In genomic region chrX:32839781-32840180, GRCh38 we compare ENCODE assay signal across 38 cellular contexts.
"Had no signal": no experiment of that assay in that cellular context is flagged by ENCODE, and none has a peak within 500 bp of the region (broad histone marks: within the 10 kb centered on the region; RNA-seq: fewer than 3 reads in every experiment).

No MANE protein-coding gene starts in this region.

- H3K9me3 Mint-ChIP-seq: activated naive CD4-positive, alpha-beta T cell treated with anti-CD3 and anti-CD28 coated beads for 36 hours; activated naive CD4-positive, alpha-beta T cell treated with anti-CD3 and anti-CD28 coated beads, Interleukin-2, amount 10 ng/mL, durations not matched to agents 7 days and 5 days; activated naive CD4-positive, alpha-beta T cell treated with anti-CD3 and anti-CD28 coated beads, Interleukin-2, amount 50 U/mL, for 24 hours; activated naive CD8-positive, alpha-beta T cell treated with anti-CD3 and anti-CD28 coated beads, Interleukin-2, amount 50 U/mL, for 24 hours; activated T-helper 17 cell treated with anti-CD3 and anti-CD28 coated beads, Interleukin-2, amount 50 U/mL, for 72 hours had no signal

- H3K36me3 ChIP-seq: adrenal gland, ascending aorta, brain microvascular endothelial cell, breast epithelium, cardiac muscle cell had no signal

- H3K27me3 Mint-ChIP-seq: activated naive CD4-positive, alpha-beta T cell treated with anti-CD3 and anti-CD28 coated beads, Interleukin-2, amount 10 ng/mL, durations not matched to agents 7 days and 5 days; activated naive CD4-positive, alpha-beta T cell treated with anti-CD3 and anti-CD28 coated beads, Interleukin-2, amount 50 U/mL, for 24 hours; activated naive CD8-positive, alpha-beta T cell; activated naive CD8-positive, alpha-beta T cell treated with anti-CD3 and anti-CD28 coated beads for 36 hours; activated naive CD8-positive, alpha-beta T cell treated with anti-CD3 and anti-CD28 coated beads, Interleukin-2, amount 10 ng/mL, durations not matched to agents 7 days and 5 days; activated naive CD8-positive, alpha-beta T cell treated with anti-CD3 and anti-CD28 coated beads, Interleukin-2, amount 50 U/mL, for 24 hours; activated T-helper 17 cell treated with anti-CD3 and anti-CD28 coated beads, Interleukin-2, amount 50 U/mL, for 72 hours; brain; central memory CD8-positive, alpha-beta T cell had no signal

- H3K9me3 ChIP-seq: adrenal gland, ascending aorta, body of pancreas, breast epithelium had no signal

- H3K4me1 ChIP-seq: adrenal gland, ascending aorta, body of pancreas, breast epithelium had no signal

- H3K4me1 Mint-ChIP-seq: activated naive CD4-positive, alpha-beta T cell treated with anti-CD3 and anti-CD28 coated beads, Interleukin-2, amount 10 ng/mL, durations not matched to agents 7 days and 5 days; activated naive CD4-positive, alpha-beta T cell treated with anti-CD3 and anti-CD28 coated beads, Interleukin-2, amount 50 U/mL, for 24 hours; activated naive CD8-positive, alpha-beta T cell treated with anti-CD3 and anti-CD28 coated beads for 36 hours; activated naive CD8-positive, alpha-beta T cell treated with anti-CD3 and anti-CD28 coated beads, Interleukin-2, amount 10 ng/mL, durations not matched to agents 7 days and 5 days; activated naive CD8-positive, alpha-beta T cell treated with anti-CD3 and anti-CD28 coated beads, Interleukin-2, amount 50 U/mL, for 24 hours; activated T-helper 17 cell treated with anti-CD3 and anti-CD28 coated beads, Interleukin-2, amount 50 U/mL, for 72 hours; brain; central memory CD8-positive, alpha-beta T cell had no signal

- H3K4me3 Mint-ChIP-seq: activated naive CD4-positive, alpha-beta T cell treated with anti-CD3 and anti-CD28 coated beads for 36 hours; activated naive CD4-positive, alpha-beta T cell treated with anti-CD3 and anti-CD28 coated beads, Interleukin-2, amount 10 ng/mL, durations not matched to agents 7 days and 5 days; activated naive CD4-positive, alpha-beta T cell treated with anti-CD3 and anti-CD28 coated beads, Interleukin-2, amount 50 U/mL, for 24 hours; activated naive CD8-positive, alpha-beta T cell; activated naive CD8-positive, alpha-beta T cell treated with anti-CD3 and anti-CD28 coated beads for 36 hours; activated naive CD8-positive, alpha-beta T cell treated with anti-CD3 and anti-CD28 coated beads, Interleukin-2, amount 10 ng/mL, durations not matched to agents 7 days and 5 days; activated naive CD8-positive, alpha-beta T cell treated with anti-CD3 and anti-CD28 coated beads, Interleukin-2, amount 50 U/mL, for 24 hours; activated T-cell treated with anti-CD3 and anti-CD28 coated beads, Interleukin-2, amount 50 U/mL, for 24 hours; activated T-cell treated with anti-CD3 and anti-CD28 coated beads, Interleukin-2, amount 50 U/mL, for 4 hours; activated T-cell treated with anti-CD3 and anti-CD28 coated beads, Interleukin-2, amount 50 U/mL, for 72 hours; activated T-helper 1 cell treated with anti-CD3 and anti-CD28 coated beads, Interleukin-12 subunit alpha, Interleukin-12 subunit beta, Interleukin-2, Interleukin-4 antibody, amounts not matched to agents 30 ng/mL and 10 ng/mL and 1 ng/mL, durations not matched to agents 14 hours and 24 hours and 36 hours; activated T-helper 17 cell treated with anti-CD3 and anti-CD28 coated beads, Interleukin-2, amount 50 U/mL, for 72 hours; brain; central memory CD8-positive, alpha-beta T cell had no signal

- H3K27ac ChIP-seq: adrenal gland, ascending aorta, body of pancreas, brain microvascular endothelial cell, breast epithelium, cardiac muscle cell had no signal

- H3K27me3 ChIP-seq: adrenal gland, ascending aorta, body of pancreas, brain microvascular endothelial cell, breast epithelium, cardiac muscle cell had no signal

- DNase-seq: activated effector memory CD4-positive, alpha-beta T cell treated with anti-CD3 and anti-CD28 coated beads, Interleukin-2, amount 50 U/mL, for 16 hours; activated effector memory CD4-positive, alpha-beta T cell treated with Interleukin-2 at 50 U/mL for 16 hours; activated gamma-delta T cell; activated gamma-delta T cell treated with Interleukin-2 at 50 U/mL for 16 hours; activated naive CD4-positive, alpha-beta T cell; activated naive CD4-positive, alpha-beta T cell treated with anti-CD3 and anti-CD28 coated beads for 36 hours; activated naive CD4-positive, alpha-beta T cell treated with anti-CD3 and anti-CD28 coated beads, Interleukin-2, amount 10 ng/mL, durations not matched to agents 7 days and 5 days; activated naive CD4-positive, alpha-beta T cell treated with anti-CD3 and anti-CD28 coated beads, Interleukin-2, amount 50 U/mL, for 16 hours; activated naive CD4-positive, alpha-beta T cell treated with Interleukin-2 at 50 U/mL for 16 hours; activated naive CD8-positive, alpha-beta T cell treated with anti-CD3 and anti-CD28 coated beads for 36 hours; activated naive CD8-positive, alpha-beta T cell treated with anti-CD3 and anti-CD28 coated beads, Interleukin-2, amount 10 ng/mL, durations not matched to agents 7 days and 5 days; activated naive CD8-positive, alpha-beta T cell treated with anti-CD3 and anti-CD28 coated beads, Interleukin-2, amount 50 U/mL, for 24 hours; activated T-cell treated with anti-CD3 and anti-CD28 coated beads, Interleukin-2, amount 50 U/mL, for 1 hour; activated T-cell treated with anti-CD3 and anti-CD28 coated beads, Interleukin-2, amount 50 U/mL, for 24 hours; activated T-cell treated with anti-CD3 and anti-CD28 coated beads, Interleukin-2, amount 50 U/mL, for 4 hours; activated T-cell treated with anti-CD3 and anti-CD28 coated beads, Interleukin-2, amount 50 U/mL, for 48 hours; activated T-cell treated with anti-CD3 and anti-CD28 coated beads, Interleukin-2, amount 50 U/mL, for 72 hours; adrenal gland; amniotic stem cell; amygdala; anterior cingulate cortex; aorta; body of pancreas; brain microvascular endothelial cell; caudate nucleus; central memory CD4-positive, alpha-beta T cell; cerebellar nuclear complex had no signal

- H3K27ac Mint-ChIP-seq: activated naive CD4-positive, alpha-beta T cell treated with anti-CD3 and anti-CD28 coated beads for 36 hours; activated naive CD4-positive, alpha-beta T cell treated with anti-CD3 and anti-CD28 coated beads, Interleukin-2, amount 10 ng/mL, durations not matched to agents 7 days and 5 days; activated naive CD4-positive, alpha-beta T cell treated with anti-CD3 and anti-CD28 coated beads, Interleukin-2, amount 50 U/mL, for 24 hours; activated naive CD4-positive, alpha-beta T cell treated with anti-CD3 and anti-CD28 coated beads, Interleukin-2, amount 50 U/mL, for 72 hours; activated naive CD8-positive, alpha-beta T cell; activated naive CD8-positive, alpha-beta T cell treated with anti-CD3 and anti-CD28 coated beads for 36 hours; activated naive CD8-positive, alpha-beta T cell treated with anti-CD3 and anti-CD28 coated beads, Interleukin-2, amount 10 ng/mL, durations not matched to agents 7 days and 5 days; activated naive CD8-positive, alpha-beta T cell treated with anti-CD3 and anti-CD28 coated beads, Interleukin-2, amount 50 U/mL, for 24 hours; activated T-cell treated with anti-CD3 and anti-CD28 coated beads, Interleukin-2, amount 50 U/mL, for 24 hours; activated T-cell treated with anti-CD3 and anti-CD28 coated beads, Interleukin-2, amount 50 U/mL, for 72 hours; activated T-helper 1 cell treated with anti-CD3 and anti-CD28 coated beads, Interleukin-12 subunit alpha, Interleukin-12 subunit beta, Interleukin-2, Interleukin-4 antibody, amounts not matched to agents 30 ng/mL and 10 ng/mL and 1 ng/mL, durations not matched to agents 14 hours and 24 hours and 36 hours; activated T-helper 17 cell treated with anti-CD3 and anti-CD28 coated beads, Interleukin-2, amount 50 U/mL, for 72 hours; activated T-helper 2 cell treated with anti-CD3 and anti-CD28 coated beads, Interferon-gamma antibody, Interleukin-2, Interleukin-4, amounts not matched to agents 10 μg/mL and 5 μg/mL and 100 μg/mL, durations not matched to agents 14 hours and 24 hours and 36 hours; brain had no signal

- H3K36me3 Mint-ChIP-seq: activated naive CD4-positive, alpha-beta T cell treated with anti-CD3 and anti-CD28 coated beads, Interleukin-2, amount 10 ng/mL, durations not matched to agents 7 days and 5 days; activated naive CD4-positive, alpha-beta T cell treated with anti-CD3 and anti-CD28 coated beads, Interleukin-2, amount 50 U/mL, for 24 hours; activated naive CD4-positive, alpha-beta T cell treated with anti-CD3 and anti-CD28 coated beads, Interleukin-2, amount 50 U/mL, for 72 hours; activated naive CD8-positive, alpha-beta T cell; activated naive CD8-positive, alpha-beta T cell treated with anti-CD3 and anti-CD28 coated beads for 36 hours; activated naive CD8-positive, alpha-beta T cell treated with anti-CD3 and anti-CD28 coated beads, Interleukin-2, amount 10 ng/mL, durations not matched to agents 7 days and 5 days; brain had no signal

- H3K4me3 ChIP-seq: adrenal gland, ascending aorta, body of pancreas, breast epithelium, cardiac muscle cell had no signal
